ENCODE assay signal across 14 cellular contexts in genomic region chr15:41568350-41569017, GRCh38. TPM values are rescaled to one million over a fixed set of nuclear protein-coding genes. Genes with fewer than 3 reads are reported as not detected.
DNase-seq lines count a peak whose midpoint lies in the region; ATAC-seq, FAIRE-seq and TF ChIP-seq lines count a peak whose summit lies in the region.
"Had no signal": no experiment of that assay in that cellular context is flagged by ENCODE, and none has a peak within 500 bp of the region (broad histone marks: within the 10 kb centered on the region; RNA-seq: fewer than 3 reads in every experiment).

No MANE protein-coding gene starts in this region.

- no peak for FAIRE-seq in RCC 7860 (lab: Jason Lieb, UNC)
- FAIRE-seq: GM12878 had no signal

- ATAC-seq in heart right ventricle: peak in 7 of 8 donors; percentile 19 to 74 (median 42)
- no peak for ATAC-seq in GM18870 (IDR thresholded peaks at IDR 0.05; ENCODE audit: unreplicated experiment)
- ATAC-seq: GM12878 had no signal

- H3K4me1 ChIP-seq in SJSA1 (replicated peaks) (peaks cover 21% of the 10 kb centered on the region), heart right ventricle (peaks cover 0 to 21% (median 9%) of the 10 kb centered on the region in 9 donors), neuron (ENCODE audit: insufficient read depth, low read length) (peaks cover 34% of the 10 kb centered on the region), SK-N-SH (ENCODE audit: control insufficient read depth in 1 of 2, insufficient read depth in 2 of 2, low read depth in 1 of 2, low read length in 1 of 2) (peaks cover 0 to 14% of the 10 kb centered on the region in 2 experiments; a peak in 1 of 4 replicates), A673 (ENCODE audit: insufficient read depth, low read length, poor library complexity, severe bottlenecking) (peaks cover 13% of the 10 kb centered on the region)
- H3K4me1 ChIP-seq: Peyer's patch had no signal

- peak overlapping the region; percentile 26 for H2AFZ ChIP-seq in neuron (ENCODE audit: low read depth, low read length)
- H2AFZ ChIP-seq in SK-N-SH (ENCODE audit: low read depth): no peak overlapping the region

- no peaks in the 10 kb centered on the region for H3K9me2 ChIP-seq in SK-N-SH

- no peaks in the 10 kb centered on the region for H3F3A ChIP-seq in SK-N-SH (replicated peaks; ENCODE audit: insufficient read depth)

- 57 to 60% methylated on average over 8 of the region's 8 CpGs for WGBS in heart right ventricle, 2 donors
- WGBS in SK-N-SH (ENCODE audit: low lambda C conversion rate): 93% methylated on average over 6 of the region's 8 CpGs

- H3K36me3 ChIP-seq in SJSA1 (peaks cover 30% of the 10 kb centered on the region), heart right ventricle (peaks cover 0 to 21% (median 0%) of the 10 kb centered on the region in 9 donors), neuron (ENCODE audit: insufficient read depth, low read length) (peaks cover 23% of the 10 kb centered on the region), SK-N-SH (replicated peaks in 1 of 2; ENCODE audit: control insufficient read depth in 1 of 2, insufficient read depth in 2 of 2, low read length in 1 of 2) (peaks cover 0 to 5% of the 10 kb centered on the region in 2 experiments), A673 (ENCODE audit: insufficient read depth, low read length, poor library complexity, severe bottlenecking) (no peaks in the 10 kb centered on the region)
- H3K36me3 ChIP-seq: neutrophil, Peyer's patch had no signal

- DNase-seq in COLO829 (ENCODE audit: low spot score) (peak; percentile 74), SJSA1 (ENCODE audit: low read depth in 1 of 2, low spot score in 2 of 2) (peak; percentile 72 to 87), heart right ventricle (no peak), RCC 7860 (ENCODE audit: low spot score) (no peak), SK-N-SH (no peak), A673 (ENCODE audit: low spot score) (no peak)
- DNase-seq: activated naive CD8-positive, alpha-beta T cell treated with anti-CD3 and anti-CD28 coated beads, Interleukin-2, amount 10 ng/mL, durations not matched to agents 7 days and 5 days; MV-4-11; Peyer's patch had no signal

- no peak overlapping the region for H3K4me2 ChIP-seq in SK-N-SH
- H3K4me2 ChIP-seq: BLaER1 treated with 17β-estradiol and CSF1 and Interleukin-3, amounts not matched to agents 10 nM and 100 nM had no signal

- TF ChIP-seq EP300 in SK-N-SH (IDR thresholded peaks at IDR 0.05; ENCODE audit: borderline replicate concordance in 1 of 2, low read depth in 1 of 2, low read length in 1 of 2): no peak

- H3K4me3 ChIP-seq in SJSA1 (no peak overlapping the region), heart right ventricle (no peak overlapping the region), neuron (ENCODE audit: low read length) (no peak overlapping the region), SK-N-SH (ENCODE audit: low read depth in 2 of 2, low read length in 1 of 2) (no peak overlapping the region), A673 (ENCODE audit: low read depth, low read length, poor library complexity, severe bottlenecking) (no peak overlapping the region)
- H3K4me3 ChIP-seq: BLaER1 treated with 17β-estradiol and CSF1 and Interleukin-3, amounts not matched to agents 10 nM and 100 nM; GM12878; Peyer's patch had no signal

- no peaks in the 10 kb centered on the region for H4K20me1 ChIP-seq in SK-N-SH (ENCODE audit: insufficient read depth)

- no peaks in the 10 kb centered on the region for H3K79me2 ChIP-seq in SK-N-SH (ENCODE audit: insufficient read depth)

- no TSS peak for BruUV-seq in A673 (replicated peaks; lab: Mats Ljungman, UMichigan)

- POLR2A ChIA-PET in SK-N-SH (lab: Yijun Ruan, JAX) (no interaction called here), A673 (lab: Charles Lee; ENCODE audit: low non-redundant PET) (no interaction called here)

- H3K27ac ChIP-seq in SJSA1 (no peak overlapping the region; the same call in 1 of the 2 replicates), heart right ventricle (peak overlapping the region in 1 of 10 donors; percentile 2), SK-N-SH (ENCODE audit: low read depth in 2 of 2, low read length in 1 of 2) (no peak overlapping the region), A673 (ENCODE audit: low read depth, low read length, poor library complexity, severe bottlenecking) (no peak overlapping the region)
- H3K27ac ChIP-seq: BLaER1 treated with 17β-estradiol and CSF1 and Interleukin-3, amounts not matched to agents 10 nM and 100 nM; neutrophil; Peyer's patch had no signal

- CTCF ChIA-PET in SK-N-SH (lab: Yijun Ruan, JAX) (interaction anchor here (0.6 to 3.0 kb wide), 3 partner anchors 11 to 336 kb away, joined by 3 to 11 read pairs (median 3); no protein-coding TSS in a partner anchor), A673 (lab: Charles Lee) (no interaction called here)

- H3K9me3 ChIP-seq in SJSA1 (replicated peaks) (no peaks in the 10 kb centered on the region), heart right ventricle (no peaks in the 10 kb centered on the region), neuron (ENCODE audit: low read length) (no peaks in the 10 kb centered on the region), SK-N-SH (no peaks in the 10 kb centered on the region), A673 (ENCODE audit: low read depth, low read length, poor library complexity, severe bottlenecking) (no peaks in the 10 kb centered on the region)
- H3K9me3 ChIP-seq: BLaER1 treated with 17β-estradiol and CSF1 and Interleukin-3, amounts not matched to agents 10 nM and 100 nM; neutrophil; Peyer's patch had no signal

- H3K9ac ChIP-seq in SK-N-SH: no peak overlapping the region
- H3K9ac ChIP-seq: BLaER1 treated with 17β-estradiol and CSF1 and Interleukin-3, amounts not matched to agents 10 nM and 100 nM had no signal

- TF ChIP-seq RAD21 in SK-N-SH (IDR thresholded peaks at IDR 0.05; ENCODE audit: low read length): no peak

- TF ChIP-seq CTCF in heart right ventricle (IDR thresholded peaks at IDR 0.05) (no peak), SK-N-SH (IDR thresholded peaks at IDR 0.05) (no peak), A673 (conservative IDR thresholded peaks at IDR 0.05; ENCODE audit: low read depth, low read length) (no peak)

- H3K27me3 ChIP-seq in SJSA1 (replicated peaks): no peaks in the 10 kb centered on the region
- H3K27me3 ChIP-seq in heart right ventricle: no peaks in the 10 kb centered on the region
- no peaks in the 10 kb centered on the region for H3K27me3 ChIP-seq in neuron (ENCODE audit: insufficient read depth, low read length)
- no peaks in the 10 kb centered on the region for H3K27me3 ChIP-seq in SK-N-SH (ENCODE audit: insufficient read depth)
- no peaks in the 10 kb centered on the region for H3K27me3 ChIP-seq in A673 (replicated peaks; ENCODE audit: insufficient read depth, low read depth, low read length, poor library complexity)
- H3K27me3 ChIP-seq: BLaER1 treated with 17β-estradiol and CSF1 and Interleukin-3, amounts not matched to agents 10 nM and 100 nM; Peyer's patch had no signal

- intact Hi-C loops in heart right ventricle (cut with DNase I): no loop called here
- intact Hi-C loops in A673 (cut with micrococcal nuclease; ENCODE audit: unreplicated experiment): no loop called here

TF ChIP-seq in SK-N-SH, 30 proteins besides CTCF, POLR2A, EP300 and RAD21:
- TF ChIP-seq MEF2A (IDR thresholded peaks at IDR 0.05; ENCODE audit: borderline replicate concordance, low read depth) (no peak), SMC3 (IDR thresholded peaks at IDR 0.05; ENCODE audit: low read depth, low read length) (no peak), FOXJ3 (CRISPR knock-in tag; IDR thresholded peaks at IDR 0.05) (no peak), TCF12 (IDR thresholded peaks at IDR 0.05) (no peak), RCOR1 (IDR thresholded peaks at IDR 0.05; ENCODE audit: low read length) (no peak), IRF3 (IDR thresholded peaks at IDR 0.05; ENCODE audit: low read depth, low read length) (no peak), JUND (IDR thresholded peaks at IDR 0.05) (no peak)

RNA-seq across cellular contexts. Expression of gene TYRO3, which starts 9.5 kb away (rescaled TPM):
- 8.9 and 17.2 TPM in 2 replicates for total RNA-seq in SJSA1 (2014; rRNA removed; shearing (Covaris generic))
- total RNA-seq in heart right ventricle (1 to 10 TPM; 1.2 to 6.3 (median 3.2) TPM), A673 (2021) (26.0 and 32.5 TPM in 2 replicates)
- polyA plus RNA-seq in heart right ventricle (1 to 10 TPM; 2.7 to 9.6 TPM), SK-N-SH (2012; rRNA removed) (8.7 and 10.3 TPM in 2 replicates)
- polyA plus RNA-seq in SK-N-SH (2012; cell fraction: cytosol; rRNA removed): 4.9 and 8.9 TPM in 2 replicates
- polyA plus RNA-seq in SK-N-SH (2012; cell fraction: nucleus; rRNA removed): 9.2 and 10.5 TPM in 2 replicates

RNA-seq across cellular contexts. Expression of gene RPAP1, which starts 24.4 kb away (rescaled TPM):
- 17.4 and 22.4 TPM in 2 replicates for total RNA-seq in SJSA1 (2014; rRNA removed; shearing (Covaris generic))
- total RNA-seq in heart right ventricle (10 to 100 TPM; 17.6 to 27.9 (median 24.6) TPM), A673 (2021) (68.7 and 69.8 TPM in 2 replicates)
- polyA plus RNA-seq in heart right ventricle (10 to 100 TPM in 1 of 2 donors, 1 to 10 TPM in 1; 9.7 to 16.0 TPM), SK-N-SH (2012; rRNA removed) (18.0 and 20.2 TPM in 2 replicates)
- 8.4 and 10.4 TPM in 2 replicates for polyA plus RNA-seq in SK-N-SH (2012; cell fraction: cytosol; rRNA removed)
- 54.9 and 55.9 TPM in 2 replicates for polyA plus RNA-seq in SK-N-SH (2012; cell fraction: nucleus; rRNA removed)

RNA-seq across cellular contexts. Expression of gene LTK, which starts 54.9 kb away (rescaled TPM):
- total RNA-seq in SJSA1 (2014; rRNA removed; shearing (Covaris generic)): 0.24 and 0.31 TPM in 2 replicates
- 1 to 10 TPM in 2 of 10 donors, under 1 TPM in 8; 0.11 to 1.6 (median 0.49) TPM for total RNA-seq in heart right ventricle
- polyA plus RNA-seq in heart right ventricle: under 1 TPM; 0.28 to 0.95 TPM
- 0.06 and 0.07 TPM in 2 replicates for polyA plus RNA-seq in SK-N-SH (2012; rRNA removed)
- 0.01 and 0.07 TPM in 2 replicates for polyA plus RNA-seq in SK-N-SH (2012; cell fraction: cytosol; rRNA removed)
- 0.87 and 1.6 TPM in 2 replicates for polyA plus RNA-seq in SK-N-SH (2012; cell fraction: nucleus; rRNA removed)
- 3.8 and 5.4 TPM in 2 replicates for total RNA-seq in A673 (2021)

Comparison
In these comparisons a context has a peak if more than half of its experiments do, and no peak if none do; other contexts are left out.
1. DNase-seq: peak in COLO829 (single experiment) and SJSA1 (2 of 2); none in heart right ventricle (0 of 2), RCC 7860 (single experiment), SK-N-SH (single experiment) and A673 (single experiment).